39 cellular contexts compared by ENCODE assay signal in the genomic region with DNA sequence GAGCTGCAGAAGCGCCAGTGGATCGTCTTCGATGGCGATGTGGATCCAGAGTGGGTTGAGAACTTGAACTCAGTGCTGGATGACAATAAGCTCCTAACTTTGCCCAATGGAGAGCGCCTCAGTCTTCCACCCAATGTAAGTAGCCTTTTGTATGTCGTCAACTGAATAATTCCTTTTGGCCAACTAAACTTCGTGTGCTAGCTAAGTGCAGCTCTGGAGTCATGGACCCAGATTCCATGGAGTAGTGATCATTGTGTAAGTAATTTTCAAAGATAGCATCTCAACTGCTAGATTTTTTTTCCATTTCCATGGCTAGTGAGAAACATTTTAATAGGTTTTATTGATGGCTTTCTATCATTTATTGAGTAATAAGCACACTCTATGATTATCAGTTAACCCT.
"Had no signal": no experiment of that assay in that cellular context is flagged by ENCODE, and none has a peak within 500 bp of the region (broad histone marks: within the 10 kb centered on the region; RNA-seq: fewer than 3 reads in every experiment).

No MANE protein-coding gene starts in this region.

- H3K4me3 Mint-ChIP-seq: activated CD4-positive, alpha-beta memory T cell treated with anti-CD3 and anti-CD28 coated beads, Interleukin-2, amount 10 ng/mL, durations not matched to agents 7 days and 5 days; activated CD4-positive, alpha-beta T cell treated with anti-CD3 and anti-CD28 coated beads for 36 hours; activated CD4-positive, alpha-beta T cell treated with anti-CD3 and anti-CD28 coated beads, Interleukin-2, amount 10 ng/mL, durations not matched to agents 7 days and 5 days; activated CD8-positive, alpha-beta memory T cell treated with anti-CD3 and anti-CD28 coated beads, Interleukin-2, amount 10 ng/mL, durations not matched to agents 7 days and 5 days; activated CD8-positive, alpha-beta T cell treated with anti-CD3 and anti-CD28 coated beads, Interleukin-2, amount 10 ng/mL, durations not matched to agents 7 days and 5 days; activated naive CD4-positive, alpha-beta T cell treated with anti-CD3 and anti-CD28 coated beads for 36 hours; activated naive CD8-positive, alpha-beta T cell treated with anti-CD3 and anti-CD28 coated beads for 36 hours; activated T-cell treated with anti-CD3 and anti-CD28 coated beads, Interleukin-2, amount 50 U/mL, for 24 hours; activated T-helper 1 cell treated with anti-CD3 and anti-CD28 coated beads, Interleukin-12 subunit alpha, Interleukin-12 subunit beta, Interleukin-2, Interleukin-4 antibody, amounts not matched to agents 30 ng/mL and 10 ng/mL and 1 ng/mL, durations not matched to agents 14 hours and 24 hours and 36 hours; activated T-helper 17 cell treated with anti-CD3 and anti-CD28 coated beads, Interleukin-2, amount 50 U/mL, for 72 hours; brain; central memory CD8-positive, alpha-beta T cell; T-helper 1 cell treated with Interleukin-12 subunit alpha and Interleukin-12 subunit beta and Interleukin-4 antibody, amounts not matched to agents 30 μg/mL and 1 μg/mL, for 36 hours; T-helper 2 cell treated with Interferon-gamma antibody and Interleukin-4, amounts not matched to agents 5 μg/mL and 100 μg/mL, for 36 hours; WTC11 had no signal

- H3K4me1 ChIP-seq: adrenal gland had no signal

- H3K9me3 ChIP-seq: adrenal gland had no signal

- H3K27ac ChIP-seq: adrenal gland, cardiac muscle cell, VCaP had no signal

- H3K4me3 ChIP-seq: adrenal gland, cardiac muscle cell had no signal

- H3K27me3 Mint-ChIP-seq: activated CD4-positive, alpha-beta memory T cell treated with anti-CD3 and anti-CD28 coated beads, Interleukin-2, amount 10 ng/mL, durations not matched to agents 7 days and 5 days; activated CD4-positive, alpha-beta T cell treated with anti-CD3 and anti-CD28 coated beads for 36 hours; activated CD4-positive, alpha-beta T cell treated with anti-CD3 and anti-CD28 coated beads, Interleukin-2, amount 10 ng/mL, durations not matched to agents 7 days and 5 days; activated CD8-positive, alpha-beta memory T cell treated with anti-CD3 and anti-CD28 coated beads, Interleukin-2, amount 10 ng/mL, durations not matched to agents 7 days and 5 days; activated naive CD8-positive, alpha-beta T cell treated with anti-CD3 and anti-CD28 coated beads for 36 hours; activated T-cell treated with anti-CD3 and anti-CD28 coated beads, Interleukin-2, amount 50 U/mL, for 24 hours; activated T-helper 17 cell treated with anti-CD3 and anti-CD28 coated beads, Interleukin-2, amount 50 U/mL, for 72 hours; brain; central memory CD8-positive, alpha-beta T cell had no signal

- H3K4me1 Mint-ChIP-seq: activated CD4-positive, alpha-beta memory T cell treated with anti-CD3 and anti-CD28 coated beads, Interleukin-2, amount 10 ng/mL, durations not matched to agents 7 days and 5 days; activated CD4-positive, alpha-beta T cell treated with anti-CD3 and anti-CD28 coated beads for 36 hours; activated CD4-positive, alpha-beta T cell treated with anti-CD3 and anti-CD28 coated beads, Interleukin-2, amount 10 ng/mL, durations not matched to agents 7 days and 5 days; activated naive CD8-positive, alpha-beta T cell treated with anti-CD3 and anti-CD28 coated beads for 36 hours; activated T-helper 17 cell treated with anti-CD3 and anti-CD28 coated beads, Interleukin-2, amount 50 U/mL, for 72 hours; brain; WTC11 had no signal

- H3K27ac Mint-ChIP-seq: activated CD4-positive, alpha-beta memory T cell treated with anti-CD3 and anti-CD28 coated beads, Interleukin-2, amount 10 ng/mL, durations not matched to agents 7 days and 5 days; activated CD4-positive, alpha-beta T cell treated with anti-CD3 and anti-CD28 coated beads for 36 hours; activated CD4-positive, alpha-beta T cell treated with anti-CD3 and anti-CD28 coated beads, Interleukin-2, amount 10 ng/mL, durations not matched to agents 7 days and 5 days; activated naive CD4-positive, alpha-beta T cell treated with anti-CD3 and anti-CD28 coated beads for 36 hours; activated naive CD8-positive, alpha-beta T cell treated with anti-CD3 and anti-CD28 coated beads for 36 hours; activated T-helper 1 cell treated with anti-CD3 and anti-CD28 coated beads, Interleukin-12 subunit alpha, Interleukin-12 subunit beta, Interleukin-2, Interleukin-4 antibody, amounts not matched to agents 30 ng/mL and 10 ng/mL and 1 ng/mL, durations not matched to agents 14 hours and 24 hours and 36 hours; T-helper 2 cell treated with Interferon-gamma antibody and Interleukin-4, amounts not matched to agents 5 μg/mL and 100 μg/mL, for 36 hours; WTC11 had no signal

- H3K27me3 ChIP-seq: adrenal gland, cardiac muscle cell had no signal

- DNase-seq: activated CD4-positive, alpha-beta memory T cell treated with anti-CD3 and anti-CD28 coated beads, Interleukin-2, amount 10 ng/mL, durations not matched to agents 7 days and 5 days; activated CD4-positive, alpha-beta T cell treated with anti-CD3 and anti-CD28 coated beads for 1 hour; activated CD4-positive, alpha-beta T cell treated with anti-CD3 and anti-CD28 coated beads for 36 hours; activated CD4-positive, alpha-beta T cell treated with anti-CD3 and anti-CD28 coated beads for 48 hours; activated CD4-positive, alpha-beta T cell treated with anti-CD3 and anti-CD28 coated beads, Interleukin-2, amount 10 ng/mL, durations not matched to agents 7 days and 5 days; activated CD4-positive, alpha-beta T cell treated with anti-CD3 and anti-CD28 coated beads, Interleukin-2, amount 50 U/mL, for 48 hours; activated CD4-positive, CD25-positive, alpha-beta regulatory T cell; activated CD8-positive, alpha-beta memory T cell treated with anti-CD3 and anti-CD28 coated beads for 24 hours; activated CD8-positive, alpha-beta memory T cell treated with anti-CD3 and anti-CD28 coated beads, Interleukin-2, amount 10 ng/mL, durations not matched to agents 7 days and 5 days; activated CD8-positive, alpha-beta memory T cell treated with anti-CD3 and anti-CD28 coated beads, Interleukin-2, amount 50 U/mL, for 48 hours; activated CD8-positive, alpha-beta T cell treated with anti-CD3 and anti-CD28 coated beads, Interleukin-2, amount 10 ng/mL, durations not matched to agents 7 days and 5 days; activated effector memory CD4-positive, alpha-beta T cell treated with anti-CD3 and anti-CD28 coated beads, Interleukin-2, amount 50 U/mL, for 16 hours; activated gamma-delta T cell treated with Interleukin-2 at 50 U/mL for 16 hours; activated naive CD4-positive, alpha-beta T cell; activated naive CD4-positive, alpha-beta T cell treated with anti-CD3 and anti-CD28 coated beads for 36 hours; activated naive CD4-positive, alpha-beta T cell treated with anti-CD3 and anti-CD28 coated beads, Interleukin-2, amount 50 U/mL, for 16 hours; activated naive CD8-positive, alpha-beta T cell treated with anti-CD3 and anti-CD28 coated beads for 36 hours; activated T-cell treated with anti-CD3 and anti-CD28 coated beads, Interleukin-2, amount 50 U/mL, for 24 hours; activated T-cell treated with anti-CD3 and anti-CD28 coated beads, Interleukin-2, amount 50 U/mL, for 48 hours; adrenal gland; amniotic stem cell; aorta; caudate nucleus; cerebellar nuclear complex; SW 1271; T-helper 1 cell; T-helper 2 cell; T-helper 9 cell had no signal

- H3K9me3 Mint-ChIP-seq: activated CD4-positive, alpha-beta memory T cell treated with anti-CD3 and anti-CD28 coated beads, Interleukin-2, amount 10 ng/mL, durations not matched to agents 7 days and 5 days; activated CD4-positive, alpha-beta T cell treated with anti-CD3 and anti-CD28 coated beads, Interleukin-2, amount 10 ng/mL, durations not matched to agents 7 days and 5 days; activated naive CD4-positive, alpha-beta T cell treated with anti-CD3 and anti-CD28 coated beads for 36 hours; activated naive CD4-positive, alpha-beta T cell treated with anti-CD3 and anti-CD28 coated beads, Interleukin-2, amount 50 U/mL, for 72 hours; activated naive CD8-positive, alpha-beta T cell treated with anti-CD3 and anti-CD28 coated beads for 36 hours; activated T-cell treated with anti-CD3 and anti-CD28 coated beads, Interleukin-2, amount 50 U/mL, for 24 hours; activated T-helper 1 cell treated with anti-CD3 and anti-CD28 coated beads, Interleukin-12 subunit alpha, Interleukin-12 subunit beta, Interleukin-2, Interleukin-4 antibody, amounts not matched to agents 30 ng/mL and 10 ng/mL and 1 ng/mL, durations not matched to agents 14 hours and 24 hours and 36 hours; activated T-helper 17 cell treated with anti-CD3 and anti-CD28 coated beads, Interleukin-2, amount 50 U/mL, for 72 hours; brain; central memory CD8-positive, alpha-beta T cell; T-helper 1 cell treated with Interleukin-12 subunit alpha and Interleukin-12 subunit beta and Interleukin-4 antibody, amounts not matched to agents 30 μg/mL and 1 μg/mL, for 36 hours; T-helper 2 cell treated with Interferon-gamma antibody and Interleukin-4, amounts not matched to agents 5 μg/mL and 100 μg/mL, for 36 hours; WTC11 had no signal

- ATAC-seq: activated CD4-positive, alpha-beta T cell treated with anti-CD3 and anti-CD28 coated beads for 36 hours; activated CD4-positive, CD25-positive, alpha-beta regulatory T cell treated with anti-CD3 and anti-CD28 coated beads, Interleukin-2, amount 50 U/mL, for 24 hours; activated CD8-positive, alpha-beta memory T cell treated with anti-CD3 and anti-CD28 coated beads, Interleukin-2, amount 10 ng/mL, durations not matched to agents 7 days and 5 days; activated CD8-positive, alpha-beta T cell treated with anti-CD3 and anti-CD28 coated beads, Interleukin-2, amount 10 ng/mL, durations not matched to agents 7 days and 5 days; activated naive CD4-positive, alpha-beta T cell treated with anti-CD3 and anti-CD28 coated beads, Interleukin-2, amount 50 U/mL, for 72 hours; activated T-helper 17 cell treated with anti-CD3 and anti-CD28 coated beads, Interleukin-2, amount 50 U/mL, for 72 hours; WTC11 had no signal
